Comparison of ENCODE assay signal across 1 cellular context in genomic region chr5:40877371-40877988, GRCh38.
TF ChIP-seq lines count a peak whose summit lies in the region.

No MANE protein-coding gene starts in this region.

TF ChIP-seq in GM23338, 12 proteins besides CTCF, POLR2A, EP300 and RAD21 (continued from another document):
- TF ChIP-seq ZNF462 (CRISPR knock-in tag; IDR thresholded peaks at IDR 0.05): no peak
- TF ChIP-seq POLR2AphosphoS5 (IDR thresholded peaks at IDR 0.05; ENCODE audit: low read depth): no peak
- TF ChIP-seq EZH2phosphoT487 (IDR thresholded peaks at IDR 0.05; ENCODE audit: unreplicated experiment): no peak
- no peak for TF ChIP-seq ETS1 (IDR thresholded peaks at IDR 0.05)
- no peak for TF ChIP-seq ZNF114 (CRISPR knock-in tag; IDR thresholded peaks at IDR 0.05)
